Comparison of ENCODE assay signal across 8 cellular contexts in genomic region chr16:1707193-1707790, GRCh38. TPM values are rescaled to one million over a fixed set of nuclear protein-coding genes. Genes with fewer than 3 reads are reported as not detected.
A peak's percentile ranks its signal among the peaks of the same experiment; 100 is the strongest.
DNase-seq lines count a peak whose midpoint lies in the region; ATAC-seq and TF ChIP-seq lines count a peak whose summit lies in the region.

No MANE protein-coding gene starts in this region.

- H3K9me3 ChIP-seq in gastroesophageal sphincter (no peaks in the 10 kb centered on the region), parathyroid adenoma (ENCODE audit: control insufficient read depth, low read length) (no peaks in the 10 kb centered on the region)

- peak overlapping the region; percentile 87 for H3K4me3 Mint-ChIP-seq in activated T-cell treated with anti-CD3 and anti-CD28 coated beads, Interleukin-2, amount 50 U/mL, for 4 hours

- H3K79me2 ChIP-seq in parathyroid adenoma: peaks cover 32% of the 10 kb centered on the region

- no peaks in the 10 kb centered on the region for H3K9me3 Mint-ChIP-seq in activated T-cell treated with anti-CD3 and anti-CD28 coated beads, Interleukin-2, amount 50 U/mL, for 4 hours

- TF ChIP-seq CTCF in gastroesophageal sphincter (IDR thresholded peaks at IDR 0.05) (no peak), parathyroid adenoma (IDR thresholded peaks at IDR 0.05) (no peak)

- H3K4me2 ChIP-seq in parathyroid adenoma (ENCODE audit: low read length): peak overlapping the region; percentile 81

- H3K4me1 ChIP-seq in gastroesophageal sphincter: peaks cover 3 to 58% (median 22%) of the 10 kb centered on the region in 3 donors
- H3K4me1 ChIP-seq in parathyroid adenoma: peaks cover 22% of the 10 kb centered on the region

- ATAC-seq in Right ventricle myocardium inferior (no peak), gastroesophageal sphincter (no peak), GM18517 (IDR thresholded peaks at IDR 0.05; ENCODE audit: unreplicated experiment) (no peak), GM21390 (IDR thresholded peaks at IDR 0.05; ENCODE audit: unreplicated experiment) (no peak), GM18868 (IDR thresholded peaks at IDR 0.05; ENCODE audit: unreplicated experiment) (no peak)
- no peak for ATAC-seq in activated T-cell treated with anti-CD3 and anti-CD28 coated beads, Interleukin-2, amount 50 U/mL, for 4 hours

- H3K36me3 ChIP-seq in gastroesophageal sphincter: peaks cover 0 to 3% of the 10 kb centered on the region in 2 donors
- no peaks in the 10 kb centered on the region for H3K36me3 ChIP-seq in parathyroid adenoma (ENCODE audit: control insufficient read depth, insufficient read depth, low read length)

- no peak overlapping the region for H2AFZ ChIP-seq in parathyroid adenoma

- DNase-seq in Right ventricle myocardium inferior (ENCODE audit: missing footprints) (peak; percentile 67), cardiac septum (ENCODE audit: low spot score) (no peak)
- no peak for DNase-seq in activated T-cell treated with anti-CD3 and anti-CD28 coated beads, Interleukin-2, amount 50 U/mL, for 4 hours

- intact Hi-C loops in Right ventricle myocardium inferior (cut with DNase I): loop anchor here (5.0 to 10.0 kb wide), 3 partner anchors 75 to 282 kb away; partner anchors contain the start of genes NUBP2, SPSB3 and UQCC4
- intact Hi-C loops in cardiac septum (cut with DNase I): loop anchor here (2.0 to 5.0 kb wide), 2 partner anchors 65 to 94 kb away; partner anchors contain the start of genes CRAMP1, EME2, IFT140 and MRPS34

- H3K4me3 ChIP-seq in gastroesophageal sphincter (peak overlapping the region; percentile 77 to 94), parathyroid adenoma (ENCODE audit: low read depth, low read length) (peak overlapping the region; percentile 74)

- peak overlapping the region; percentile 30 to 99 (median 93) for H3K27ac ChIP-seq in gastroesophageal sphincter
- H3K27ac ChIP-seq in parathyroid adenoma: peak overlapping the region; percentile 73

- H3K27me3 Mint-ChIP-seq in activated T-cell treated with anti-CD3 and anti-CD28 coated beads, Interleukin-2, amount 50 U/mL, for 4 hours (ENCODE audit: low read depth): no peaks in the 10 kb centered on the region

- 16 to 23% methylated on average over 10 of the region's 16 CpGs for WGBS in gastroesophageal sphincter (ENCODE audit: low coverage in 1 of 2), 2 donors

- peaks cover 40% of the 10 kb centered on the region for H3K4me1 Mint-ChIP-seq in activated T-cell treated with anti-CD3 and anti-CD28 coated beads, Interleukin-2, amount 50 U/mL, for 4 hours (ENCODE audit: low read depth)

- peaks cover 5% of the 10 kb centered on the region for H3K36me3 Mint-ChIP-seq in activated T-cell treated with anti-CD3 and anti-CD28 coated beads, Interleukin-2, amount 50 U/mL, for 4 hours (ENCODE audit: insufficient read depth)

- no peak for TF ChIP-seq EP300 in gastroesophageal sphincter (IDR thresholded peaks at IDR 0.05)

- peak overlapping the region; percentile 56 for H3K9ac ChIP-seq in parathyroid adenoma

- H3K27me3 ChIP-seq in gastroesophageal sphincter (no peaks in the 10 kb centered on the region), parathyroid adenoma (ENCODE audit: control insufficient read depth, insufficient read depth, low read length) (no peaks in the 10 kb centered on the region)

- TF ChIP-seq POLR2A in gastroesophageal sphincter (IDR thresholded peaks at IDR 0.05): no peak

RNA-seq across cellular contexts. Expression of gene MAPK8IP3, which starts 1.3 kb away (rescaled TPM):
- total RNA-seq in Right ventricle myocardium inferior: 66.4 TPM
- 71.4 TPM for total RNA-seq in cardiac septum
- total RNA-seq in activated T-cell treated with anti-CD3 and anti-CD28 coated beads, Interleukin-2, amount 50 U/mL, for 4 hours: 10 to 100 TPM; 76.3 to 89.4 (median 78.1) TPM
- total RNA-seq in gastroesophageal sphincter: 10 to 100 TPM; 12.0 to 66.8 (median 33.1) TPM

RNA-seq across cellular contexts. Expression of gene JPT2, which starts 29.2 kb away (rescaled TPM):
- 41.5 TPM for total RNA-seq in Right ventricle myocardium inferior
- 26.2 TPM for total RNA-seq in cardiac septum
- 10 to 100 TPM; 89.2 to 96.4 (median 92.4) TPM for total RNA-seq in activated T-cell treated with anti-CD3 and anti-CD28 coated beads, Interleukin-2, amount 50 U/mL, for 4 hours
- 10 to 100 TPM; 21.4 to 49.9 (median 31.6) TPM for total RNA-seq in gastroesophageal sphincter
